6 cellular contexts compared by ENCODE assay signal in genomic region chr13:93182406-93182805, GRCh38.
"Had no signal": no experiment of that assay in that cellular context is flagged by ENCODE, and none has a peak within 500 bp of the region (broad histone marks: within the 10 kb centered on the region; RNA-seq: fewer than 3 reads in every experiment).

No MANE protein-coding gene starts in this region.

- DNase-seq: GM23248, GOT3, H9, HCEC 1CT, IMR-90 had no signal

- H3K4me3 ChIP-seq: GM23248, K562 had no signal

- ATAC-seq: K562 had no signal
